In the genomic region with DNA sequence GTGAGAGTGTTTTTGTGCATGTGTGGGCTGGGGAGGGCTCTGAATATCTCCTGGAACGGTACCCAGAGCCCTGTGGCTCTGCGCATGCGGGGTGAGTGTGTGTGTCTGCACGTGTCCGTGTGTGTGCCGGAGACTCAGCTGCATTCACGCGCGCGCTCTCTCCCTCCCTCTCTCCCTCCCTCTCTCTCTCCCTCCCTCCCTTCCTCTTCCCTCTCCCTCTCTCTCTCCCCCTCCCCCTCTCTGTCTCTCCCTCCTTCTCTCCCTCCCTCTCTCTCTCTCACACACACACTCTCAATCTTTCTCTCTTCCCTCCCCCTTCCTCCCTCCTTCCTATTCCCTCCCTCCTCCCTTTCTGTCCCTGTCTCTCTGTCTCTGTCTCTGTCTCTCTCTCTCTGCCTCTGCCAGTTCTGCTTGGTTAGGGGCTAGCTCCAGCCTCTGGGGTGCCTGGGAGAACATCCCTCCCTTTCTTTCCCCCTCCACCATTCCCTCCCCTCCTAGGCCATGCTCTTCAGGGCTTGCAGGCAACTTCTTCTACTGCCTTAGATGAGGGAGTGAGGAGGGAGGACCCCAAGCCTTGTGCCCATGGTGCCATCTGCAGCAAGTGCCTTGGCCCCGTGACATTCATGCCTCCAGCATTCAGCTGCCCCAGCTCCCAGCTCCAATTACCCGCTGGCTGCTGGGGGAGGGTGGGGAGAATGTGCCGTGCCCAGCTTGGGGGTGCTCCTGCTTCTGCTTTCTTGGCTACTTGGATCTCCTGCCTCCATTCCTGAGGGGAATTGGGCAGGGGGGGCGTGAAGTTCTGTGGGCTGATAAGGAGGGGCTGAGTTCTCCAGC, we compare ENCODE assay signal across 1 cellular context.
A peak's percentile ranks its signal among the peaks of the same experiment; 100 is the strongest.
TF ChIP-seq lines count a peak whose summit lies in the region.

No MANE protein-coding gene starts in this region.

TF ChIP-seq in endothelial cell of umbilical vein, 7 proteins besides CTCF, POLR2A, EP300 and RAD21:
- TF ChIP-seq MYC (IDR thresholded peaks at IDR 0.05; ENCODE audit: low read depth, low read length): peak; percentile 56
- no peak for TF ChIP-seq EZH2 (IDR thresholded peaks at IDR 0.05; ENCODE audit: borderline replicate concordance, low read depth, low read length, severe bottlenecking)
- TF ChIP-seq, protein P1, sequence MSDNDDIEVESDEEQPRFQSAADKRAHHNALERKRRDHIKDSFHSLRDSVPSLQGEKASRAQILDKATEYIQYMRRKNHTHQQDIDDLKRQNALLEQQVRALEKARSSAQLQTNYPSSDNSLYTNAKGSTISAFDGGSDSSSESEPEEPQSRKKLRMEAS (IDR thresholded peaks at IDR 0.05; ENCODE audit: insufficient read depth, insufficient read length): peak; percentile 72
